8 cellular contexts compared by ENCODE assay signal in genomic region chr5:59038169-59039002, GRCh38.
DNase-seq lines count a peak whose midpoint lies in the region; ATAC-seq and TF ChIP-seq lines count a peak whose summit lies in the region.

No MANE protein-coding gene starts in this region.

- H3K9me3 ChIP-seq in neutrophil = no peaks in the 10 kb centered on the region

- H3K4me1 Mint-ChIP-seq in activated CD4-positive, alpha-beta T cell treated with anti-CD3 and anti-CD28 coated beads for 36 hours = peaks cover 44% of the 10 kb centered on the region

- no peak for DNase-seq in activated CD4-positive, alpha-beta T cell treated with anti-CD3 and anti-CD28 coated beads for 36 hours
- no peak for DNase-seq in activated CD4-positive, alpha-beta T cell treated with anti-CD3 and anti-CD28 coated beads for 48 hours
- DNase-seq in RWPE1 (ENCODE audit: low spot score) = no peak
- no peak for DNase-seq in GDM1 (lab: John Stamatoyannopoulos, UW)
- no peak for DNase-seq in NCI-H510A (lab: John Stamatoyannopoulos, UW)
- DNase-seq in ureter (ENCODE audit: low spot score) = no peak

- H3K36me3 Mint-ChIP-seq in activated CD4-positive, alpha-beta T cell treated with anti-CD3 and anti-CD28 coated beads for 36 hours (ENCODE audit: low read depth) = peaks cover 49% of the 10 kb centered on the region

- no peaks in the 10 kb centered on the region for H3K27me3 Mint-ChIP-seq in activated CD4-positive, alpha-beta T cell treated with anti-CD3 and anti-CD28 coated beads for 36 hours

- TF ChIP-seq CTCF in RWPE1 (conservative IDR thresholded peaks at IDR 0.05; ENCODE audit: low read depth) (no peak), neutrophil (IDR thresholded peaks at IDR 0.05) (no peak)

- no peaks in the 10 kb centered on the region for H3K27me3 ChIP-seq in neutrophil

- no peak for ATAC-seq in activated CD4-positive, alpha-beta T cell treated with anti-CD3 and anti-CD28 coated beads for 36 hours
- peak; percentile 3 for ATAC-seq in esophagus mucosa

- intact Hi-C loops in activated CD4-positive, alpha-beta T cell treated with anti-CD3 and anti-CD28 coated beads for 36 hours (cut with DNase I, micrococcal nuclease) = loop anchor here (1.0 to 10.0 kb wide), 10 partner anchors 36 to 1866 kb away; partner anchors contain the start of gene GPBP1 (in 1 of the 2)

- H3K27ac Mint-ChIP-seq in activated CD4-positive, alpha-beta T cell treated with anti-CD3 and anti-CD28 coated beads for 36 hours = peak overlapping the region; percentile 88

- CTCF ChIA-PET in activated CD4-positive, alpha-beta T cell treated with anti-CD3 and anti-CD28 coated beads for 36 hours (lab: Charles Lee) = interaction anchor here (0.9 to 1.3 kb wide), 2 partner anchors 86 to 151 kb away, joined by 3 to 6 read pairs; no protein-coding TSS in a partner anchor
- CTCF ChIA-PET in RWPE1 (lab: Yijun Ruan, JAX) = interaction anchor here (0.5 kb wide), 1 partner anchor 38 kb away, joined by 4 read pairs; no protein-coding TSS in a partner anchor

- H3K27ac ChIP-seq in RWPE1 (peak overlapping the region; percentile 63), neutrophil (peak overlapping the region; percentile 49)

- no peaks in the 10 kb centered on the region for H3K36me3 ChIP-seq in neutrophil

- POLR2A ChIA-PET in activated CD4-positive, alpha-beta T cell treated with anti-CD3 and anti-CD28 coated beads for 36 hours (lab: Charles Lee) = interaction anchor here (1.3 to 1.5 kb wide), 2 partner anchors 86 to 96 kb away, joined by 4 to 5 read pairs; no protein-coding TSS in a partner anchor
- POLR2A ChIA-PET in RWPE1 (lab: Yijun Ruan, JAX; ENCODE audit: low non-redundant PET) = no interaction called here

- peak overlapping the region; percentile 86 for H3K4me3 Mint-ChIP-seq in activated CD4-positive, alpha-beta T cell treated with anti-CD3 and anti-CD28 coated beads for 36 hours

- H3K4me1 ChIP-seq in neutrophil (ENCODE audit: control insufficient read depth in 1 of 2, insufficient read depth in 1 of 2, low read depth in 1 of 2, low read length in 1 of 2) = peaks cover 69 to 70% of the 10 kb centered on the region in 2 experiments

- peak overlapping the region; percentile 72 to 77 for H3K4me3 ChIP-seq in neutrophil (ENCODE audit: low read depth in 1 of 2, low read length in 1 of 2)

- H3K9me3 Mint-ChIP-seq in activated CD4-positive, alpha-beta T cell treated with anti-CD3 and anti-CD28 coated beads for 36 hours (ENCODE audit: low read depth) = no peaks in the 10 kb centered on the region
